ENCODE assay signal across 1 cellular context in genomic region chr2:170320948-170321347, GRCh38.
TF ChIP-seq lines count a peak whose summit lies in the region.

No MANE protein-coding gene starts in this region.

TF ChIP-seq in GM23338, 12 proteins besides CTCF, POLR2A, EP300 and RAD21 (continued from another document):
- TF ChIP-seq ZNF462 (CRISPR knock-in tag; IDR thresholded peaks at IDR 0.05), result no peak
- TF ChIP-seq ETS1 (IDR thresholded peaks at IDR 0.05), result no peak
- no peak for TF ChIP-seq ZNF331 (CRISPR knock-in tag; IDR thresholded peaks at IDR 0.05; ENCODE audit: low read depth)
